In genomic region chr11:96012086-96012824, GRCh38 we compare ENCODE assay signal across 8 cellular contexts.
A peak's percentile ranks its signal among the peaks of the same experiment; 100 is the strongest.
DNase-seq lines count a peak whose midpoint lies in the region; ATAC-seq, FAIRE-seq and TF ChIP-seq lines count a peak whose summit lies in the region.

No MANE protein-coding gene starts in this region.

- no peak for TF ChIP-seq POLR2A in right lobe of liver (IDR thresholded peaks at IDR 0.05)

- H2AFZ ChIP-seq in GM23248: no peak overlapping the region

- H3K9me3 ChIP-seq in GM23248 (ENCODE audit: low read depth) (no peaks in the 10 kb centered on the region), right lobe of liver (no peaks in the 10 kb centered on the region), SJCRH30 (replicated peaks) (no peaks in the 10 kb centered on the region)

- WGBS in GM23248 (ENCODE audit: low coverage in 1 of 2, low lambda C conversion rate in 2 of 2, missing lambda C conversion rate in 2 of 2), 2 experiments: 7% methylated on average over 8 of the region's 8 CpGs
- 24% methylated on average over 8 of the region's 8 CpGs for WGBS in right lobe of liver (ENCODE audit: insufficient coverage, low coverage, low lambda C conversion rate, missing lambda C conversion rate)

- FAIRE-seq in colon (lab: Jason Lieb, UNC): peak; percentile 31

- no peak overlapping the region for H3K4me3 ChIP-seq in GM12864 (ENCODE audit: low read depth, low read length)
- peak overlapping the region; percentile 23 for H3K4me3 ChIP-seq in GM23248
- no peak overlapping the region for H3K4me3 ChIP-seq in right lobe of liver
- no peak overlapping the region for H3K4me3 ChIP-seq in SJCRH30

- in situ Hi-C loops in GM23248 (cut with MboI): no loop called here

- H3F3A ChIP-seq in GM23248 (ENCODE audit: insufficient read depth): peaks cover 7% of the 10 kb centered on the region

- H3K36me3 ChIP-seq in GM23248 (ENCODE audit: low read depth): no peaks in the 10 kb centered on the region; the same call in 1 of the 2 replicates
- no peaks in the 10 kb centered on the region for H3K36me3 ChIP-seq in right lobe of liver
- H3K36me3 ChIP-seq in SJCRH30: no peaks in the 10 kb centered on the region

- ATAC-seq in activated B cell treated with CpG ODN at 0.5 μM for 24 hours (ENCODE audit: low read depth): peak; percentile 91
- peak; percentile 59 to 82 (median 68) for ATAC-seq in right lobe of liver

- POLR2A ChIA-PET in activated B cell treated with CpG ODN at 0.5 μM for 24 hours (lab: Charles Lee): interaction anchor here (0.6 to 1.6 kb wide), 3 partner anchors 44 to 378 kb away, joined by 3 to 9 read pairs (median 4); partner anchors contain the start of genes CCDC82 and JRKL

- peaks cover 44% of the 10 kb centered on the region for H3K4me1 Mint-ChIP-seq in activated B cell treated with CpG ODN at 0.5 μM for 24 hours
- H3K4me1 Mint-ChIP-seq in stimulated activated naive CD8-positive, alpha-beta T cell treated with anti-CD3 and anti-CD28 coated beads, Interleukin-15, Interleukin-2, amounts not matched to agents 100 ng/mL and 50 ng/mL, for 24 hours (ENCODE audit: low read depth): peaks cover 67% of the 10 kb centered on the region

- H3K4me2 ChIP-seq in GM23248 (ENCODE audit: unreplicated experiment): peak overlapping the region; percentile 47

- peak overlapping the region; percentile 85 for H3K27ac Mint-ChIP-seq in activated B cell treated with CpG ODN at 0.5 μM for 24 hours
- H3K27ac Mint-ChIP-seq in stimulated activated naive CD8-positive, alpha-beta T cell treated with anti-CD3 and anti-CD28 coated beads, Interleukin-15, Interleukin-2, amounts not matched to agents 100 ng/mL and 50 ng/mL, for 24 hours: peak overlapping the region; percentile 86

- H3K9me3 Mint-ChIP-seq in activated B cell treated with CpG ODN at 0.5 μM for 24 hours: no peaks in the 10 kb centered on the region
- no peaks in the 10 kb centered on the region for H3K9me3 Mint-ChIP-seq in stimulated activated naive CD8-positive, alpha-beta T cell treated with anti-CD3 and anti-CD28 coated beads, Interleukin-15, Interleukin-2, amounts not matched to agents 100 ng/mL and 50 ng/mL, for 24 hours

- H3K27ac ChIP-seq in GM23248 (peak overlapping the region; percentile 61), right lobe of liver (no peak overlapping the region), SJCRH30 (no peak overlapping the region)

- CTCF ChIA-PET in activated B cell treated with CpG ODN at 0.5 μM for 24 hours (lab: Charles Lee): interaction anchor here (0.7 to 3.1 kb wide), 5 partner anchors 43 to 382 kb away, joined by 3 to 21 read pairs (median 5); partner anchors contain the start of gene MAML2

- peak overlapping the region; percentile 58 for H3K9ac ChIP-seq in GM23248

- intact Hi-C loops in activated B cell treated with CpG ODN at 0.5 μM for 24 hours (cut with micrococcal nuclease): loop anchor here (1.0 to 5.0 kb wide), 7 partner anchors 17 to 382 kb away; partner anchors contain the start of genes JRKL and MAML2
- intact Hi-C loops in right lobe of liver (cut with DNase I): no loop called here

- peak overlapping the region; percentile 46 for H3K4me3 Mint-ChIP-seq in activated B cell treated with CpG ODN at 0.5 μM for 24 hours
- peak overlapping the region; percentile 52 for H3K4me3 Mint-ChIP-seq in stimulated activated naive CD8-positive, alpha-beta T cell treated with anti-CD3 and anti-CD28 coated beads, Interleukin-15, Interleukin-2, amounts not matched to agents 100 ng/mL and 50 ng/mL, for 24 hours

- TF ChIP-seq CTCF in GM12864 (IDR thresholded peaks at IDR 0.05; ENCODE audit: low read depth, low read length, missing control alignments) (peak; percentile 73), LNCAP (IDR thresholded peaks at IDR 0.05) (peak; percentile 70), activated B cell treated with CpG ODN at 0.5 μM for 24 hours (IDR thresholded peaks at IDR 0.05) (no peak), right lobe of liver (IDR thresholded peaks at IDR 0.05) (peak; percentile 9 to 34 (median 27))

- no peaks in the 10 kb centered on the region for H3K27me3 Mint-ChIP-seq in activated B cell treated with CpG ODN at 0.5 μM for 24 hours
- no peaks in the 10 kb centered on the region for H3K27me3 Mint-ChIP-seq in stimulated activated naive CD8-positive, alpha-beta T cell treated with anti-CD3 and anti-CD28 coated beads, Interleukin-15, Interleukin-2, amounts not matched to agents 100 ng/mL and 50 ng/mL, for 24 hours

- peaks cover 78% of the 10 kb centered on the region for H3K79me2 ChIP-seq in GM23248 (ENCODE audit: insufficient read depth)

- H3K4me1 ChIP-seq in GM23248 (ENCODE audit: insufficient read depth) (peaks cover 37% of the 10 kb centered on the region), right lobe of liver (no peaks in the 10 kb centered on the region), SJCRH30 (no peaks in the 10 kb centered on the region; the same call in 1 of the 2 replicates)

- no peaks in the 10 kb centered on the region for H4K20me1 ChIP-seq in GM23248 (ENCODE audit: insufficient read depth)

- H3K27me3 ChIP-seq in GM23248 (replicated peaks; ENCODE audit: insufficient read depth) (no peaks in the 10 kb centered on the region), right lobe of liver (no peaks in the 10 kb centered on the region), SJCRH30 (no peaks in the 10 kb centered on the region)

- no peaks in the 10 kb centered on the region for H3K36me3 Mint-ChIP-seq in activated B cell treated with CpG ODN at 0.5 μM for 24 hours (ENCODE audit: low read depth)
- H3K36me3 Mint-ChIP-seq in stimulated activated naive CD8-positive, alpha-beta T cell treated with anti-CD3 and anti-CD28 coated beads, Interleukin-15, Interleukin-2, amounts not matched to agents 100 ng/mL and 50 ng/mL, for 24 hours (ENCODE audit: low read depth): no peaks in the 10 kb centered on the region

- H3K9me2 ChIP-seq in GM23248 (ENCODE audit: insufficient read depth): no peaks in the 10 kb centered on the region

- DNase-seq in GM12864 (ENCODE audit: low read depth) (peak; percentile 41), GM23248 (peak; percentile 82), activated B cell treated with CpG ODN at 0.5 μM for 24 hours (peak; percentile 21), right lobe of liver (no peak), SJCRH30 (no peak)

Comparison
In these comparisons a context has a peak if more than half of its experiments do, and no peak if none do; other contexts are left out.
1. DNase-seq: peak in GM12864 (single experiment), GM23248 (single experiment) and activated B cell treated with CpG ODN at 0.5 μM for 24 hours (single experiment); none in right lobe of liver (0 of 3) and SJCRH30 (0 of 2).